In genomic region chr5:93800988-93801811, GRCh38 we compare ENCODE assay signal across 8 cellular contexts. TPM values are rescaled to one million over a fixed set of nuclear protein-coding genes. Genes with fewer than 3 reads are reported as not detected.
DNase-seq lines count a peak whose midpoint lies in the region; ATAC-seq, FAIRE-seq and TF ChIP-seq lines count a peak whose summit lies in the region.

No MANE protein-coding gene starts in this region.

- DNase-seq in HFF-Myc (ENCODE audit: extremely low read depth, low read depth), result peak; percentile 19
- peak; percentile 14 for DNase-seq in NCI-H2081 treated with DMSO at 0.1 percent for 48 hours (lab: John Stamatoyannopoulos, UW)
- no peak for DNase-seq in ascending aorta (ENCODE audit: low spot score in 2 of 2)
- DNase-seq in iPS-NIHi7 (ENCODE audit: extremely low spot score), result peak; percentile 26
- peak; percentile 89 for DNase-seq in superior temporal gyrus (ENCODE audit: extremely low spot score)

- no peak overlapping the region for H3K4me2 ChIP-seq in DOHH2 (ENCODE audit: low read length)

- TF ChIP-seq CTCF in DOHH2 (IDR thresholded peaks at IDR 0.05; ENCODE audit: low read depth, low read length, poor library complexity, severe bottlenecking), result peak; percentile 54
- TF ChIP-seq CTCF in HFF-Myc (IDR thresholded peaks at IDR 0.05; ENCODE audit: low read depth, low read length, missing control alignments), result peak; percentile 55
- peak; percentile 24 to 66 (median 42) for TF ChIP-seq CTCF in ascending aorta (IDR thresholded peaks at IDR 0.05)

- H3K4me1 ChIP-seq in DOHH2 (ENCODE audit: control insufficient read depth, low read length) (no peaks in the 10 kb centered on the region), ascending aorta (no peaks in the 10 kb centered on the region)

- no peaks in the 10 kb centered on the region for H3K9me2 ChIP-seq in DOHH2 (replicated peaks; ENCODE audit: control insufficient read depth, low read length)

- H3K27ac ChIP-seq in DOHH2 (ENCODE audit: low read depth, low read length) (no peak overlapping the region), ascending aorta (no peak overlapping the region)

- H3K36me3 ChIP-seq in DOHH2 (ENCODE audit: control insufficient read depth, low read length), result no peaks in the 10 kb centered on the region
- no peaks in the 10 kb centered on the region for H3K36me3 ChIP-seq in ascending aorta

- H3K27me3 ChIP-seq in DOHH2 (ENCODE audit: control insufficient read depth, low read length) (no peaks in the 10 kb centered on the region), ascending aorta (no peaks in the 10 kb centered on the region)

- H4K20me1 ChIP-seq in DOHH2 (ENCODE audit: control insufficient read depth, insufficient read depth, low read depth, low read length), result no peaks in the 10 kb centered on the region

- intact Hi-C loops in ascending aorta (cut with DNase I), result no loop called here

- no peaks in the 10 kb centered on the region for H3K9me3 ChIP-seq in DOHH2 (ENCODE audit: control insufficient read depth, insufficient read depth, low read length)
- H3K9me3 ChIP-seq in ascending aorta, result no peaks in the 10 kb centered on the region

- FAIRE-seq in A204.1 (lab: Jason Lieb, UNC), result peak; percentile 97

- no peak overlapping the region for H3K4me3 ChIP-seq in DOHH2 (ENCODE audit: low read length)
- no peak overlapping the region for H3K4me3 ChIP-seq in HFF-Myc (replicated peaks; ENCODE audit: low read depth, low read length)
- H3K4me3 ChIP-seq in ascending aorta, result no peak overlapping the region

- H3F3A ChIP-seq in DOHH2 (ENCODE audit: control insufficient read depth, insufficient read depth), result no peaks in the 10 kb centered on the region

- H3K79me2 ChIP-seq in DOHH2 (ENCODE audit: control insufficient read depth, low read length), result no peaks in the 10 kb centered on the region

- ATAC-seq in HG02763 (IDR thresholded peaks at IDR 0.05; ENCODE audit: unreplicated experiment), result no peak

RNA-seq across cellular contexts. Expression of gene POU5F2, which starts 59.8 kb away (rescaled TPM):
- total RNA-seq in ascending aorta, result 1.5 TPM

Comparison
In these comparisons a context has a peak if more than half of its experiments do, and no peak if none do; other contexts are left out.
1. DNase-seq: peak in HFF-Myc (single experiment), NCI-H2081 treated with DMSO at 0.1 percent for 48 hours (single experiment), iPS-NIHi7 (single experiment) and superior temporal gyrus (single experiment); none in ascending aorta (0 of 2).
2. Peak in every context shown above with its lines, with median percentiles within 50 percentile points of each other: CTCF ChIP-seq.